ENCODE assay signal across 1 cellular context in genomic region chr1:229227298-229227919, GRCh38.
TF ChIP-seq lines count a peak whose summit lies in the region.

No MANE protein-coding gene starts in this region.

TF ChIP-seq in K562, 482 proteins besides CTCF, POLR2A, EP300 and RAD21 (continued from another document and continues in another):
- no peak for TF ChIP-seq MGA (IDR thresholded peaks at IDR 0.05)
- TF ChIP-seq SMC3 (conservative IDR thresholded peaks at IDR 0.05; ENCODE audit: insufficient read depth, low read depth, low read length): peak; percentile 94
- peak; percentile 69; the same call in 1 of the 2 replicates for TF ChIP-seq PREB (CRISPR knock-in tag; IDR thresholded peaks at IDR 0.05)
- no peak for TF ChIP-seq C11orf30 (IDR thresholded peaks at IDR 0.05; ENCODE audit: low read depth)
- TF ChIP-seq ZNF253 (CRISPR knock-in tag; conservative IDR thresholded peaks at IDR 0.05): no peak
- TF ChIP-seq MAFF (IDR thresholded peaks at IDR 0.05; ENCODE audit: low read length): no peak
- TF ChIP-seq, protein P1, sequence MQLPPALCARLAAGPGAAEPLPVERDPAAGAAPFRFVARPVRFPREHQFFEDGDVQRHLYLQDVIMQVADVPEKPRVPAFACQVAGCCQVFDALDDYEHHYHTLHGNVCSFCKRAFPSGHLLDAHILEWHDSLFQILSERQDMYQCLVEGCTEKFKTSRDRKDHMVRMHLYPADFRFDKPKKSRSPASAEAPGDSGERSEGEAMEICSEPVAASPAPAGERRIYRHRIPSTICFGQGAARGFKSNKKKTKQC (CRISPR knock-in tag; IDR thresholded peaks at IDR 0.05): no peak
- peak; percentile 77; the same call in 1 of the 2 replicates for TF ChIP-seq BCOR (IDR thresholded peaks at IDR 0.05)
- no peak for TF ChIP-seq ZBTB40 (IDR thresholded peaks at IDR 0.05)
- TF ChIP-seq ZBTB40 (CRISPR knock-in tag; IDR thresholded peaks at IDR 0.05): no peak
- no peak for TF ChIP-seq AFF4 (CRISPR knock-in tag; IDR thresholded peaks at IDR 0.05)
- TF ChIP-seq NEUROD1 (IDR thresholded peaks at IDR 0.05; ENCODE audit: borderline replicate concordance, low read depth, low read length, partially characterized antibody): peak; percentile 33
- no peak for TF ChIP-seq DIDO1 (tag; IDR thresholded peaks at IDR 0.05; ENCODE audit: low read depth)
- TF ChIP-seq ZNF263 (CRISPR knock-in tag; IDR thresholded peaks at IDR 0.05; ENCODE audit: borderline replicate concordance): no peak
- TF ChIP-seq HMGN3 (IDR thresholded peaks at IDR 0.05; ENCODE audit: borderline replicate concordance, extremely low read depth, insufficient read length, low read depth, low read length): no peak
- TF ChIP-seq ZNF445 (CRISPR knock-in tag; IDR thresholded peaks at IDR 0.05; ENCODE audit: low read depth): no peak
- no peak for TF ChIP-seq ZNF668 (CRISPR knock-in tag; IDR thresholded peaks at IDR 0.05)
- TF ChIP-seq, protein P2, sequence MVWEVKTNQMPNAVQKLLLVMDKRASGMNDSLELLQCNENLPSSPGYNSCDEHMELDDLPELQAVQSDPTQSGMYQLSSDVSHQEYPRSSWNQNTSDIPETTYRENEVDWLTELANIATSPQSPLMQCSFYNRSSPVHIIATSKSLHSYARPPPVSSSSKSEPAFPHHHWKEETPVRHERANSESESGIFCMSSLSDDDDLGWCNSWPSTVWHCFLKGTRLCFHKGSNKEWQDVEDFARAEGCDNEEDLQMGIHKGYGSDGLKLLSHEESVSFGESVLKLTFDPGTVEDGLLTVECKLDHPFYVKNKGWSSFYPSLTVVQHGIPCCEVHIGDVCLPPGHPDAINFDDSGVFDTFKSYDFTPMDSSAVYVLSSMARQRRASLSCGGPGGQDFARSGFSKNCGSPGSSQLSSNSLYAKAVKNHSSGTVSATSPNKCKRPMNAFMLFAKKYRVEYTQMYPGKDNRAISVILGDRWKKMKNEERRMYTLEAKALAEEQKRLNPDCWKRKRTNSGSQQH (CRISPR knock-in tag; IDR thresholded peaks at IDR 0.05): no peak
- no peak for TF ChIP-seq TRIM24 (IDR thresholded peaks at IDR 0.05)
- TF ChIP-seq ZNF232 (CRISPR knock-in tag; IDR thresholded peaks at IDR 0.05): no peak
- TF ChIP-seq ZNF408 (CRISPR knock-in tag; IDR thresholded peaks at IDR 0.05; ENCODE audit: low read depth): no peak
- TF ChIP-seq, protein P3, sequence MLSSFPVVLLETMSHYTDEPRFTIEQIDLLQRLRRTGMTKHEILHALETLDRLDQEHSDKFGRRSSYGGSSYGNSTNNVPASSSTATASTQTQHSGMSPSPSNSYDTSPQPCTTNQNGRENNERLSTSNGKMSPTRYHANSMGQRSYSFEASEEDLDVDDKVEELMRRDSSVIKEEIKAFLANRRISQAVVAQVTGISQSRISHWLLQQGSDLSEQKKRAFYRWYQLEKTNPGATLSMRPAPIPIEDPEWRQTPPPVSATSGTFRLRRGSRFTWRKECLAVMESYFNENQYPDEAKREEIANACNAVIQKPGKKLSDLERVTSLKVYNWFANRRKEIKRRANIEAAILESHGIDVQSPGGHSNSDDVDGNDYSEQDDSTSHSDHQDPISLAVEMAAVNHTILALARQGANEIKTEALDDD (IDR thresholded peaks at IDR 0.05): no peak
